In the genomic region with DNA sequence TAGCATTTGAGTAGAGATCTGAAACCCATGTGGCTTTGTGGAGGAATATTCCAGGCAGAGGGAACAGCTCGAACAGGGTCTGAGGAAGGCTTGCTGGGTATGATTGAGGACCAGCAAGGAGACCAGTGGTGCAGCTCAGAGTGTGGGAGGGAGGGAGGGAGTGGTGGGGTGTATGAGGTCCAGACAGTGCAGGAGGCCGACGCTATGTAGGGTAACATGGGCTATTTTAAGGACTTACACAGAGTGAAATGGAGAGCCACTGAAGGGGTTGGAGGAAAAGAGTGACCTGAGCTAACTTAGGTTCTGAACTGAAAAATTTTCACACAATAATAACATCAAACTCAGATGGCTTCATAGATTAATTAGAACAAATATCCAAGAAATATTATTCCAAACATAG, we compare ENCODE assay signal across 22 cellular contexts. TPM values are rescaled to one million over a fixed set of nuclear protein-coding genes. Genes with fewer than 3 reads are reported as not detected.
A peak's percentile ranks its signal among the peaks of the same experiment; 100 is the strongest.
DNase-seq lines count a peak whose midpoint lies in the region; ATAC-seq and TF ChIP-seq lines count a peak whose summit lies in the region.
"Had no signal": no experiment of that assay in that cellular context is flagged by ENCODE, and none has a peak within 500 bp of the region (broad histone marks: within the 10 kb centered on the region; RNA-seq: fewer than 3 reads in every experiment).

No MANE protein-coding gene starts in this region.

- H3K27ac ChIP-seq in breast epithelium: no peak overlapping the region
- no peak overlapping the region for H3K27ac ChIP-seq in foreskin keratinocyte
- H3K27ac ChIP-seq: GM23248, HL-60, RWPE1 had no signal

- POLR2A ChIA-PET in MCF 10A (lab: Yijun Ruan, JAX): interaction anchor here (1.2 to 1.6 kb wide), 2 partner anchors 15 to 307 kb away, joined by 3 to 6 read pairs; no protein-coding TSS in a partner anchor

- intact Hi-C loops in MCF 10A (cut with micrococcal nuclease): no loop called here
- intact Hi-C loops in breast epithelium (cut with DNase I; ENCODE audit: low total_unique reads): no loop called here

- TF ChIP-seq POLR2A in breast epithelium (IDR thresholded peaks at IDR 0.05): no peak

- peaks cover 5% of the 10 kb centered on the region for H3K36me3 ChIP-seq in breast epithelium

- DNase-seq in MCF 10A (ENCODE audit: unreplicated experiment) (no peak), breast epithelium (ENCODE audit: low spot score in 2 of 2) (no peak), chondrocyte (ENCODE audit: low spot score) (no peak), myocyte (ENCODE audit: low read depth) (peak; percentile 43), foreskin keratinocyte (no peak), T-helper 9 cell (no peak)
- no peak for DNase-seq in T-helper 2 cell treated with Interferon-gamma antibody and Interleukin-4, amounts not matched to agents 5 μg/mL and 100 μg/mL, for 36 hours (ENCODE audit: low spot score)
- DNase-seq: ACHN; AML-193; COR-L47; GF-D8; GM23248; NCI-H1436; NCI-H2029; NCI-H2171; NCI-H446; NCI-H69; NK-92 treated with Interleukin-12 subunit alpha and Interleukin-12 subunit beta, amount 100 ng/mL, for 24 hours had no signal

- CTCF ChIA-PET in MCF 10A (lab: Yijun Ruan, JAX): interaction anchor here (1.2 kb wide), 1 partner anchor 69 kb away, joined by 3 read pairs; no protein-coding TSS in a partner anchor

- no peak for ATAC-seq in foreskin keratinocyte
- ATAC-seq: HCT116 had no signal

- no peaks in the 10 kb centered on the region for H3K9me3 ChIP-seq in breast epithelium

- peaks cover 95% of the 10 kb centered on the region for H3K36me3 Mint-ChIP-seq in MCF 10A (ENCODE audit: insufficient read depth, unreplicated experiment)
- H3K36me3 Mint-ChIP-seq in chondrocyte (ENCODE audit: low read depth): peaks cover 41% of the 10 kb centered on the region
- peaks cover 55% of the 10 kb centered on the region for H3K36me3 Mint-ChIP-seq in T-helper 2 cell treated with Interferon-gamma antibody and Interleukin-4, amounts not matched to agents 5 μg/mL and 100 μg/mL, for 36 hours (ENCODE audit: low read depth)

- H3K4me3 Mint-ChIP-seq in MCF 10A (ENCODE audit: unreplicated experiment) (no peak overlapping the region), chondrocyte (ENCODE audit: unreplicated experiment) (no peak overlapping the region)
- no peak overlapping the region for H3K4me3 Mint-ChIP-seq in T-helper 2 cell treated with Interferon-gamma antibody and Interleukin-4, amounts not matched to agents 5 μg/mL and 100 μg/mL, for 36 hours
- H3K4me3 Mint-ChIP-seq: CD14-positive monocyte had no signal

- H3K9me3 Mint-ChIP-seq in MCF 10A (ENCODE audit: unreplicated experiment): no peaks in the 10 kb centered on the region
- no peaks in the 10 kb centered on the region for H3K9me3 Mint-ChIP-seq in chondrocyte (ENCODE audit: low read depth)
- no peaks in the 10 kb centered on the region for H3K9me3 Mint-ChIP-seq in T-helper 2 cell treated with Interferon-gamma antibody and Interleukin-4, amounts not matched to agents 5 μg/mL and 100 μg/mL, for 36 hours

- peaks cover 17% of the 10 kb centered on the region for H3K4me1 Mint-ChIP-seq in MCF 10A (ENCODE audit: insufficient read depth, unreplicated experiment)
- H3K4me1 Mint-ChIP-seq in chondrocyte (ENCODE audit: low read depth): peaks cover 49% of the 10 kb centered on the region
- peaks cover 15% of the 10 kb centered on the region for H3K4me1 Mint-ChIP-seq in T-helper 2 cell treated with Interferon-gamma antibody and Interleukin-4, amounts not matched to agents 5 μg/mL and 100 μg/mL, for 36 hours (ENCODE audit: low read depth)

- H3K4me1 ChIP-seq in breast epithelium (no peaks in the 10 kb centered on the region), foreskin keratinocyte (peaks cover 19% of the 10 kb centered on the region)

- H3K27ac Mint-ChIP-seq in MCF 10A (ENCODE audit: low read depth, unreplicated experiment) (peak overlapping the region; percentile 46), chondrocyte (ENCODE audit: unreplicated experiment) (peak overlapping the region; percentile 65)
- H3K27ac Mint-ChIP-seq in T-helper 2 cell treated with Interferon-gamma antibody and Interleukin-4, amounts not matched to agents 5 μg/mL and 100 μg/mL, for 36 hours: no peak overlapping the region

- H3K27me3 ChIP-seq in breast epithelium: no peaks in the 10 kb centered on the region
- H3K27me3 ChIP-seq in foreskin keratinocyte: no peaks in the 10 kb centered on the region

- no peak for TF ChIP-seq CTCF in MCF 10A (IDR thresholded peaks at IDR 0.05; ENCODE audit: unreplicated experiment)
- no peak for TF ChIP-seq CTCF in breast epithelium (IDR thresholded peaks at IDR 0.05)
- no peak for TF ChIP-seq CTCF in chondrocyte (IDR thresholded peaks at IDR 0.05)
- no peak for TF ChIP-seq CTCF in foreskin keratinocyte (conservative IDR thresholded peaks at IDR 0.05)

- H3K4me3 ChIP-seq in breast epithelium: no peak overlapping the region
- H3K4me3 ChIP-seq: GM23248 had no signal

- no TSS peak for BruUV-seq in MCF 10A (replicated peaks; lab: Mats Ljungman, UMichigan)

- H3K27me3 Mint-ChIP-seq in MCF 10A (ENCODE audit: insufficient read depth, unreplicated experiment) (no peaks in the 10 kb centered on the region), chondrocyte (ENCODE audit: low read depth) (no peaks in the 10 kb centered on the region)
- H3K27me3 Mint-ChIP-seq in T-helper 2 cell treated with Interferon-gamma antibody and Interleukin-4, amounts not matched to agents 5 μg/mL and 100 μg/mL, for 36 hours (ENCODE audit: low read depth): no peaks in the 10 kb centered on the region

RNA-seq across cellular contexts. Expression of gene HMGXB3, which starts 41.9 kb away (rescaled TPM):
- total RNA-seq in MCF 10A (2022) (66.8 and 67.8 TPM in 2 replicates), breast epithelium (10 to 100 TPM; 35.2 to 80.9 (median 57.7) TPM), chondrocyte (40.7 to 57.9 TPM (median 44.2 TPM) in 3 replicates), myocyte (43.3 and 48.1 TPM in 2 replicates), foreskin keratinocyte (38.2 and 42.0 TPM in 2 replicates)
- 41.9 TPM for polyA plus RNA-seq in myocyte (2012)
- polyA plus RNA-seq in foreskin keratinocyte: 16.5 and 17.3 TPM in 2 replicates

RNA-seq across cellular contexts. Expression of gene TIGD6, which starts 42.0 kb away (rescaled TPM):
- total RNA-seq in MCF 10A (2022): 9.0 and 10.6 TPM in 2 replicates
- 10 to 100 TPM in 1 of 3 donors, 1 to 10 TPM in 2; 5.6 to 11.0 (median 5.6) TPM for total RNA-seq in breast epithelium
- total RNA-seq in chondrocyte: 5.3 to 7.4 TPM (median 5.7 TPM) in 3 replicates
- total RNA-seq in myocyte: 5.0 and 6.7 TPM in 2 replicates
- 8.5 TPM for polyA plus RNA-seq in myocyte (2012)
- 3.1 and 3.6 TPM in 2 replicates for total RNA-seq in foreskin keratinocyte
- 2.7 and 3.0 TPM in 2 replicates for polyA plus RNA-seq in foreskin keratinocyte

RNA-seq across cellular contexts. Expression of gene CSF1R, which starts 43.9 kb away (rescaled TPM):
- total RNA-seq in MCF 10A (2022) (0.88 and 1.6 TPM in 2 replicates), breast epithelium (10 to 100 TPM; 11.5 to 79.0 (median 24.1) TPM), chondrocyte (0.62 to 1.7 TPM (median 0.65 TPM) in 3 replicates), myocyte (not detected in 2 replicates), foreskin keratinocyte (not detected in 2 replicates)
- polyA plus RNA-seq in myocyte (2012): 0.78 TPM
- 0.02 TPM in 1 of 2 replicates, not detected in the other for polyA plus RNA-seq in foreskin keratinocyte
- total RNA-seq: GM23248 had no signal
